Comparison of ENCODE assay signal across 8 cellular contexts in genomic region chr14:54509546-54510501, GRCh38. TPM values are rescaled to one million over a fixed set of nuclear protein-coding genes. Genes with fewer than 3 reads are reported as not detected.
DNase-seq lines count a peak whose midpoint lies in the region; ATAC-seq and TF ChIP-seq lines count a peak whose summit lies in the region.

Gene CGRRF1 (plus strand): TSS chr14:54509906. CDS start chr14:54509960, 54 bp downstream.

- H3K4me1 ChIP-seq in ascending aorta, result peaks cover 0 to 15% of the 10 kb centered on the region in 2 donors
- peaks cover 1% of the 10 kb centered on the region for H3K4me1 ChIP-seq in right cardiac atrium (ENCODE audit: control insufficient read depth, insufficient read depth, low read length)
- H3K4me1 ChIP-seq in rectal smooth muscle tissue (ENCODE audit: control insufficient read depth, insufficient read depth, low read length), result peaks cover 4% of the 10 kb centered on the region
- peaks cover 0 to 10% of the 10 kb centered on the region in 2 donors for H3K4me1 ChIP-seq in aorta (ENCODE audit: control insufficient read depth in 1 of 2, insufficient read depth in 2 of 2, low read length in 2 of 2)

- peaks cover 20% of the 10 kb centered on the region for H3K4me1 Mint-ChIP-seq in T-helper 2 cell treated with Interferon-gamma antibody and Interleukin-4, amounts not matched to agents 5 μg/mL and 100 μg/mL, for 36 hours (ENCODE audit: low read depth)

- H3K9me3 ChIP-seq in ascending aorta (no peaks in the 10 kb centered on the region), right cardiac atrium (ENCODE audit: control insufficient read depth, low read length) (no peaks in the 10 kb centered on the region), aorta (ENCODE audit: control insufficient read depth, low read length) (no peaks in the 10 kb centered on the region)

- ATAC-seq in GM18505 (IDR thresholded peaks at IDR 0.05; ENCODE audit: unreplicated experiment), result peak; percentile 92
- peak; percentile 93 for ATAC-seq in HG02973 (IDR thresholded peaks at IDR 0.05; ENCODE audit: unreplicated experiment)
- ATAC-seq in right cardiac atrium, result peak; percentile 100
- ATAC-seq in aorta (ENCODE audit: low FRiP score), result peak; percentile 99

- peak within 1 kb of the TSS; percentile 96 for H3K9ac ChIP-seq in rectal smooth muscle tissue (ENCODE audit: low read length)

- H3K27me3 ChIP-seq in ascending aorta, result no peaks in the 10 kb centered on the region
- H3K27me3 ChIP-seq in right cardiac atrium (ENCODE audit: control insufficient read depth, insufficient read depth), result no peaks in the 10 kb centered on the region
- H3K27me3 ChIP-seq in rectal smooth muscle tissue (ENCODE audit: control insufficient read depth, insufficient read depth, low read length), result no peaks in the 10 kb centered on the region
- H3K27me3 ChIP-seq in aorta (ENCODE audit: control insufficient read depth in 1 of 2, insufficient read depth in 2 of 2, low read length in 1 of 2), result no peaks in the 10 kb centered on the region

- peaks cover 5% of the 10 kb centered on the region for H3K27me3 Mint-ChIP-seq in T-helper 2 cell treated with Interferon-gamma antibody and Interleukin-4, amounts not matched to agents 5 μg/mL and 100 μg/mL, for 36 hours (ENCODE audit: low read depth)

- H3K36me3 ChIP-seq in ascending aorta (no peaks in the 10 kb centered on the region), rectal smooth muscle tissue (ENCODE audit: control insufficient read depth, insufficient read depth, low read length) (no peaks in the 10 kb centered on the region), aorta (ENCODE audit: control insufficient read depth in 1 of 2, insufficient read depth in 2 of 2, low read length in 1 of 2) (no peaks in the 10 kb centered on the region)

- intact Hi-C loops in ascending aorta (cut with DNase I) (loop anchor here (1.0 to 10.0 kb wide), 4 partner anchors 22 to 555 kb away; partner anchors contain the start of genes BMP4, CDKN3 and GMFB), right cardiac atrium (cut with DNase I) (no loop called here), aorta (cut with DNase I) (loop anchor here in 1 of 2 donors (1.0 kb wide), 1 partner anchor 22 kb away; the partner anchor contains the start of gene GMFB)

- peak within 1 kb of the TSS; percentile 88 for H3K27ac ChIP-seq in ascending aorta
- peak within 1 kb of the TSS; percentile 21 for H3K27ac ChIP-seq in right cardiac atrium (ENCODE audit: low read length)
- peak within 1 kb of the TSS; percentile 87 for H3K27ac ChIP-seq in rectal smooth muscle tissue (ENCODE audit: low read depth, low read length)
- H3K27ac ChIP-seq in aorta (ENCODE audit: low read depth in 1 of 2, low read length in 2 of 2), result peak within 1 kb of the TSS; percentile 6 to 24

- H3K4me3 ChIP-seq in ascending aorta (peak within 1 kb of the TSS; percentile 91 to 95), right cardiac atrium (ENCODE audit: low read length) (peak within 1 kb of the TSS; percentile 83), rectal smooth muscle tissue (ENCODE audit: low read length) (peak within 1 kb of the TSS; percentile 98), aorta (ENCODE audit: low read length in 2 of 2) (peak within 1 kb of the TSS; percentile 36 to 90)

- peak within 1 kb of the TSS; percentile 86 for H3K27ac Mint-ChIP-seq in T-helper 2 cell treated with Interferon-gamma antibody and Interleukin-4, amounts not matched to agents 5 μg/mL and 100 μg/mL, for 36 hours

- H3K4me3 Mint-ChIP-seq in T-helper 2 cell treated with Interferon-gamma antibody and Interleukin-4, amounts not matched to agents 5 μg/mL and 100 μg/mL, for 36 hours, result peak within 1 kb of the TSS; percentile 89

- WGBS in right cardiac atrium, result under 1% methylated on average over 66 of the region's 66 CpGs
- WGBS in aorta, 2 donors, result 0 to 1% methylated on average over 64 to 66 of the region's 66 CpGs

- H3K36me3 Mint-ChIP-seq in T-helper 2 cell treated with Interferon-gamma antibody and Interleukin-4, amounts not matched to agents 5 μg/mL and 100 μg/mL, for 36 hours (ENCODE audit: low read depth), result peaks cover 5% of the 10 kb centered on the region

- TF ChIP-seq POLR2A in GM18505 (IDR thresholded peaks at IDR 0.05; ENCODE audit: borderline replicate concordance, extremely low read depth, insufficient read depth, insufficient read length), result peak; percentile 88

- H3K9me3 Mint-ChIP-seq in T-helper 2 cell treated with Interferon-gamma antibody and Interleukin-4, amounts not matched to agents 5 μg/mL and 100 μg/mL, for 36 hours, result no peaks in the 10 kb centered on the region

- peak; percentile 44 to 64 (median 54) for TF ChIP-seq CTCF in ascending aorta (IDR thresholded peaks at IDR 0.05)

- DNase-seq in NCI-H1930 (lab: John Stamatoyannopoulos, UW) (peak; percentile 94 to 98), ascending aorta (ENCODE audit: low spot score in 2 of 2) (peak; percentile 93 to 99), right cardiac atrium (peak; percentile 99 to 100 (median 100)), aorta (peak; percentile 99 to 100)
- peak; percentile 98 for DNase-seq in T-helper 2 cell treated with Interferon-gamma antibody and Interleukin-4, amounts not matched to agents 5 μg/mL and 100 μg/mL, for 36 hours (ENCODE audit: low spot score)

RNA-seq across cellular contexts. Expression of gene CGRRF1, which starts in this region (rescaled TPM):
- total RNA-seq in ascending aorta (1.2 TPM), right cardiac atrium (10 to 100 TPM; 17.2 to 27.2 (median 25.6) TPM), aorta (10 to 100 TPM; 18.7 to 25.4 TPM)
- polyA plus RNA-seq in right cardiac atrium (16.8 TPM), aorta (10 to 100 TPM; 19.9 to 21.3 TPM)

Comparison
In these comparisons a context has a peak if more than half of its experiments do, and no peak if none do; other contexts are left out.
1. Peak in every context shown above with its lines: DNase-seq, ATAC-seq, H3K4me3 ChIP-seq and H3K27ac ChIP-seq.
2. H3K27ac ChIP-seq: peak in every context shown above with its lines; median percentile 88 in ascending aorta; 87 in rectal smooth muscle tissue; 21 in right cardiac atrium; 15 in aorta.